Comparison of ENCODE assay signal across 14 cellular contexts in genomic region chr16:70407811-70408274, GRCh38. TPM values are rescaled to one million over a fixed set of nuclear protein-coding genes. Genes with fewer than 3 reads are reported as not detected.
DNase-seq lines count a peak whose midpoint lies in the region; ATAC-seq and TF ChIP-seq lines count a peak whose summit lies in the region.
"Had no signal": no experiment of that assay in that cellular context is flagged by ENCODE, and none has a peak within 500 bp of the region (broad histone marks: within the 10 kb centered on the region; RNA-seq: fewer than 3 reads in every experiment).

No MANE protein-coding gene starts in this region.

- ATAC-seq in activated B cell treated with CpG ODN at 0.5 μM for 24 hours (ENCODE audit: low read depth) (no peak), HG02938 (IDR thresholded peaks at IDR 0.05; ENCODE audit: unreplicated experiment) (no peak)
- ATAC-seq: Panc1 had no signal

- peak overlapping the region in 5 of 11 experiments; percentile 16 to 66 (median 45); a peak in 9 of 22 replicates for H3K9ac ChIP-seq in BLaER1 treated with 17β-estradiol and CSF1 and Interleukin-3, amounts not matched to agents 10 nM and 100 nM
- H3K9ac ChIP-seq in mesenchymal stem cell (ENCODE audit: low read length) = no peak overlapping the region

- H3K79me1 ChIP-seq in mesenchymal stem cell (replicated peaks; ENCODE audit: low read length, poor library complexity, severe bottlenecking) = peaks cover 45% of the 10 kb centered on the region

- no peaks in the 10 kb centered on the region for H3K9me3 Mint-ChIP-seq in activated B cell treated with CpG ODN at 0.5 μM for 24 hours

- no peak overlapping the region for H3K23ac ChIP-seq in mesenchymal stem cell (ENCODE audit: low read length in 2 of 2)

- peaks cover 26 to 95% (median 55%) of the 10 kb centered on the region in 11 experiments; a peak in 20 of 22 replicates for H4K20me1 ChIP-seq in BLaER1 treated with 17β-estradiol and CSF1 and Interleukin-3, amounts not matched to agents 10 nM and 100 nM

- H3K4me1 ChIP-seq in BLaER1 treated with 17β-estradiol and CSF1 and Interleukin-3, amounts not matched to agents 10 nM and 100 nM = peaks cover 53 to 72% (median 66%) of the 10 kb centered on the region in 10 experiments
- peaks cover 11% of the 10 kb centered on the region for H3K4me1 ChIP-seq in mesenchymal stem cell (ENCODE audit: control insufficient read depth, insufficient read depth, low read depth, low read length)
- H3K4me1 ChIP-seq in suprapubic skin = peaks cover 3% of the 10 kb centered on the region
- H3K4me1 ChIP-seq: adrenal gland had no signal

- peak overlapping the region; percentile 52 for H3K4me3 Mint-ChIP-seq in activated B cell treated with CpG ODN at 0.5 μM for 24 hours

- no peak overlapping the region for H2BK120ac ChIP-seq in mesenchymal stem cell (ENCODE audit: low read depth, low read length)

- no peak overlapping the region for H2BK5ac ChIP-seq in mesenchymal stem cell (ENCODE audit: low read depth, low read length, poor library complexity, severe bottlenecking)

- WGBS in mesenchymal stem cell = 92% methylated on average over 9 of the region's 10 CpGs
- WGBS in suprapubic skin = 69% methylated on average over 10 of the region's 10 CpGs

- peak overlapping the region; percentile 41 for H4K91ac ChIP-seq in mesenchymal stem cell (ENCODE audit: low read length)

- peak overlapping the region; percentile 55 for H4K8ac ChIP-seq in mesenchymal stem cell (ENCODE audit: low read length)

- H3K4me3 ChIP-seq in BLaER1 treated with 17β-estradiol and CSF1 and Interleukin-3, amounts not matched to agents 10 nM and 100 nM = peak overlapping the region in 3 of 10 experiments; percentile 4 to 42 (median 42); a peak in 4 of 20 replicates
- H3K4me3 ChIP-seq in mesenchymal stem cell (ENCODE audit: insufficient read depth in 1 of 2, low read depth in 1 of 2, low read length in 2 of 2) (no peak overlapping the region), suprapubic skin (no peak overlapping the region)
- H3K4me3 ChIP-seq: adrenal gland had no signal

- H2BK15ac ChIP-seq in mesenchymal stem cell (ENCODE audit: low read depth, poor library complexity, severe bottlenecking) = peak overlapping the region; percentile 45

- no peak overlapping the region for H2AK5ac ChIP-seq in mesenchymal stem cell (ENCODE audit: low read length, severe bottlenecking)

- CTCF ChIA-PET in activated B cell treated with CpG ODN at 0.5 μM for 24 hours (lab: Charles Lee) = interaction anchor here (1.3 to 1.6 kb wide), 2 partner anchors 11 to 13 kb away, joined by 4 to 5 read pairs; no protein-coding TSS in a partner anchor

- H3K27me3 Mint-ChIP-seq in activated B cell treated with CpG ODN at 0.5 μM for 24 hours = peaks cover 6% of the 10 kb centered on the region

- peak overlapping the region in 4 of 11 experiments; percentile 11 to 59 (median 42); a peak in 7 of 22 replicates for H3K27ac ChIP-seq in BLaER1 treated with 17β-estradiol and CSF1 and Interleukin-3, amounts not matched to agents 10 nM and 100 nM
- H3K27ac ChIP-seq in mesenchymal stem cell (ENCODE audit: low read length, poor library complexity, severe bottlenecking) (no peak overlapping the region), suprapubic skin (no peak overlapping the region)
- H3K27ac ChIP-seq: adrenal gland had no signal

- H3K36me3 Mint-ChIP-seq in activated B cell treated with CpG ODN at 0.5 μM for 24 hours (ENCODE audit: low read depth) = peaks cover 13% of the 10 kb centered on the region

- peak overlapping the region; percentile 30 to 54 for H2BK12ac ChIP-seq in mesenchymal stem cell (ENCODE audit: low read length in 2 of 2)

- TF ChIP-seq CTCF in GM13977 (IDR thresholded peaks at IDR 0.05; ENCODE audit: extremely low read depth, insufficient read depth, missing control alignments) (no peak), activated B cell treated with CpG ODN at 0.5 μM for 24 hours (IDR thresholded peaks at IDR 0.05) (no peak), suprapubic skin (IDR thresholded peaks at IDR 0.05) (no peak)

- peak overlapping the region in 1 of 2 experiments; percentile 11 for H3K14ac ChIP-seq in mesenchymal stem cell (ENCODE audit: low read length in 2 of 2)

- no peak overlapping the region for H3K4ac ChIP-seq in mesenchymal stem cell (ENCODE audit: low read depth in 1 of 2, low read length in 2 of 2)

- H3K4me2 ChIP-seq in BLaER1 treated with 17β-estradiol and CSF1 and Interleukin-3, amounts not matched to agents 10 nM and 100 nM = peak overlapping the region; percentile 17 to 97 (median 80); a peak in 21 of 22 replicates
- H3K4me2 ChIP-seq in mesenchymal stem cell (ENCODE audit: low read length, poor library complexity, severe bottlenecking) = no peak overlapping the region

- peaks cover 0 to 66% (median 0%) of the 10 kb centered on the region in 11 experiments; a peak in 9 of 22 replicates for H3K27me3 ChIP-seq in BLaER1 treated with 17β-estradiol and CSF1 and Interleukin-3, amounts not matched to agents 10 nM and 100 nM
- H3K27me3 ChIP-seq in mesenchymal stem cell (ENCODE audit: control insufficient read depth in 1 of 2, insufficient read depth in 1 of 2, low read length in 2 of 2) = no peaks in the 10 kb centered on the region
- H3K27me3 ChIP-seq in suprapubic skin = no peaks in the 10 kb centered on the region
- H3K27me3 ChIP-seq: adrenal gland had no signal

- POLR2A ChIA-PET in activated B cell treated with CpG ODN at 0.5 μM for 24 hours (lab: Charles Lee) = interaction anchor here (0.5 to 3.2 kb wide), 8 partner anchors 8 to 119 kb away, joined by 4 to 21 read pairs (median 8); partner anchors contain the start of gene ST3GAL2

- TF ChIP-seq EP300 in suprapubic skin (IDR thresholded peaks at IDR 0.05) = no peak

- H3K9me3 ChIP-seq in BLaER1 treated with 17β-estradiol and CSF1 and Interleukin-3, amounts not matched to agents 10 nM and 100 nM (replicated peaks in 1 of 11) = peaks cover 0 to 4% (median 0%) of the 10 kb centered on the region in 11 experiments; a peak in 1 of 22 replicates
- H3K9me3 ChIP-seq in mesenchymal stem cell (ENCODE audit: control insufficient read depth, low read length) (no peaks in the 10 kb centered on the region), suprapubic skin (no peaks in the 10 kb centered on the region)
- H3K9me3 ChIP-seq: adrenal gland had no signal

- DNase-seq in GM13977 (ENCODE audit: low spot score) (peak; percentile 56), activated B cell treated with CpG ODN at 0.5 μM for 24 hours (no peak), mesenchymal stem cell (no peak), NCI-H1105 (lab: John Stamatoyannopoulos, UW) (no peak), suprapubic skin (ENCODE audit: low spot score in 2 of 2) (no peak), DMS79 (lab: John Stamatoyannopoulos, UW) (no peak)
- DNase-seq: adrenal gland; DND-41; NCI-H226; stimulated activated CD4-positive, alpha-beta T cell treated with anti-CD3 and anti-CD28 coated beads, Interleukin-15, amount 100 ng/mL, for 24 hours; SW 1271 had no signal

- in situ Hi-C loops in GM13977 (cut with MboI; ENCODE audit: low pct_unique_long_range_greater_than_20kb, low sequenced_read_pairs, unreplicated experiment) = no loop called here

- no peak for TF ChIP-seq POLR2A in suprapubic skin (IDR thresholded peaks at IDR 0.05)

- H3K18ac ChIP-seq in mesenchymal stem cell (ENCODE audit: low read depth in 1 of 2, low read length in 2 of 2) = no peak overlapping the region

- intact Hi-C loops in activated B cell treated with CpG ODN at 0.5 μM for 24 hours (cut with micrococcal nuclease) = no loop called here

- H3K4me1 Mint-ChIP-seq in activated B cell treated with CpG ODN at 0.5 μM for 24 hours = peaks cover 61% of the 10 kb centered on the region

- H3K27ac Mint-ChIP-seq in activated B cell treated with CpG ODN at 0.5 μM for 24 hours = no peak overlapping the region

- peaks cover 13 to 50% (median 22%) of the 10 kb centered on the region in 11 experiments for H3K36me3 ChIP-seq in BLaER1 treated with 17β-estradiol and CSF1 and Interleukin-3, amounts not matched to agents 10 nM and 100 nM
- H3K36me3 ChIP-seq in mesenchymal stem cell (ENCODE audit: control insufficient read depth in 1 of 2, insufficient read depth in 2 of 2, low read depth in 1 of 2, low read length in 2 of 2) (peaks cover 15 to 28% of the 10 kb centered on the region in 2 experiments), suprapubic skin (no peaks in the 10 kb centered on the region)
- H3K36me3 ChIP-seq: adrenal gland had no signal

- H2AFZ ChIP-seq in mesenchymal stem cell (ENCODE audit: low read depth, low read length) = no peak overlapping the region

RNA-seq across cellular contexts. Expression of gene ST3GAL2, which starts 31.1 kb away (rescaled TPM):
- total RNA-seq in activated B cell treated with CpG ODN at 0.5 μM for 24 hours (51.5 and 57.4 TPM in 2 replicates), suprapubic skin (10 to 100 TPM in 3 of 4 donors, 1 to 10 TPM in 1; 7.1 to 16.5 (median 11.1) TPM)
- 52.5 TPM for polyA plus RNA-seq in mesenchymal stem cell (2013, experiment 1 of 2)
- polyA plus RNA-seq in mesenchymal stem cell (2013, experiment 2 of 2) = 48.9 TPM

RNA-seq across cellular contexts. Expression of gene FCSK, which starts 46.6 kb away (rescaled TPM):
- total RNA-seq in activated B cell treated with CpG ODN at 0.5 μM for 24 hours (20.1 and 21.4 TPM in 2 replicates), suprapubic skin (10 to 100 TPM; 15.7 to 44.7 (median 23.2) TPM)
- polyA plus RNA-seq in mesenchymal stem cell (2013, experiment 1 of 2) = 3.7 TPM
- 3.7 TPM for polyA plus RNA-seq in mesenchymal stem cell (2013, experiment 2 of 2)
